In genomic region chr2:151339168-151339567, GRCh38 we compare ENCODE assay signal across 1 cellular context.
TF ChIP-seq lines count a peak whose summit lies in the region.

No MANE protein-coding gene starts in this region.

TF ChIP-seq in HEK293, 187 proteins besides CTCF, POLR2A, EP300 and RAD21 (continued from another document):
- peak; percentile 53; the same call in 1 of the 2 replicates for TF ChIP-seq ZSCAN4 (tag by site-specific recombination; IDR thresholded peaks at IDR 0.05)
- no peak for TF ChIP-seq ZNF488 (tag by site-specific recombination; IDR thresholded peaks at IDR 0.05)
- TF ChIP-seq SP2 (tag by site-specific recombination; IDR thresholded peaks at IDR 0.05): no peak
- TF ChIP-seq ZFP69B (tag by site-specific recombination; IDR thresholded peaks at IDR 0.05): no peak
- TF ChIP-seq ZFHX2 (tag by site-specific recombination; conservative IDR thresholded peaks at IDR 0.05): no peak
- no peak for TF ChIP-seq ZNF280C (tag by site-specific recombination; IDR thresholded peaks at IDR 0.05)
TF ChIP-seq in HEK293: peak in this region for 1.
